In the genomic region with DNA sequence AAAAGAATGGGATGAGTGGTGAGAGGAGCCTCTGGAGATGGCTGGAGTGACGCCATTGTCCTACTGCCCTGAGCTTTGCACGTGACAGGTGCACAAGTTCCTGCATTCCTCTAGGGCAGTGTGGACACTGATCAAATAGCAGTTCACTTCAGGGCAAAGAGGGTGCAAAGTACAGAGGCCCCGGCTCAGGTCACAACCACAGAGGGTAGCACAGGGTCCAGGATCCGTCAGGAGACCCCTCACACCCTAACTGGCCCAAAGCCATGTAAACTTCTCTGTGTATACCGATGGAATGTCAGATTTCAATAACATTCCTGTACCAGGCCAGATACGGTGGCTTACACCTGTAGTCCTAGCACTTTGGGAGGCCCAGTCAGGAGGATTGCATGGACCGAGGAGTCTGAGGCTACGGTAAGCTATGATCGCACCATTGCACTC, we compare ENCODE assay signal across 1 cellular context.
A peak's percentile ranks its signal among the peaks of the same experiment; 100 is the strongest.
TF ChIP-seq lines count a peak whose summit lies in the region.

No MANE protein-coding gene starts in this region.

TF ChIP-seq in HepG2, 621 proteins besides CTCF, POLR2A, EP300 and RAD21 (continued from another document):
- TF ChIP-seq ZGPAT (CRISPR knock-in tag; IDR thresholded peaks at IDR 0.05), result peak; percentile 78
- TF ChIP-seq NR1H2 (CRISPR knock-in tag; IDR thresholded peaks at IDR 0.05; ENCODE audit: borderline replicate concordance, low read depth), result peak; percentile 94; the same call in 1 of the 2 replicates
- TF ChIP-seq TBX3 (IDR thresholded peaks at IDR 0.05; ENCODE audit: borderline replicate concordance), result peak; percentile 67; the same call in 1 of the 2 replicates
- peak; percentile 67; the same call in 1 of the 2 replicates for TF ChIP-seq SPEN (CRISPR knock-in tag; IDR thresholded peaks at IDR 0.05; ENCODE audit: low read depth)
- TF ChIP-seq ISL2 (CRISPR knock-in tag; IDR thresholded peaks at IDR 0.05), result peak; percentile 67; the same call in 1 of the 2 replicates
- peak; percentile 95 for TF ChIP-seq POGZ (CRISPR knock-in tag; IDR thresholded peaks at IDR 0.05)
- TF ChIP-seq, protein P1, sequence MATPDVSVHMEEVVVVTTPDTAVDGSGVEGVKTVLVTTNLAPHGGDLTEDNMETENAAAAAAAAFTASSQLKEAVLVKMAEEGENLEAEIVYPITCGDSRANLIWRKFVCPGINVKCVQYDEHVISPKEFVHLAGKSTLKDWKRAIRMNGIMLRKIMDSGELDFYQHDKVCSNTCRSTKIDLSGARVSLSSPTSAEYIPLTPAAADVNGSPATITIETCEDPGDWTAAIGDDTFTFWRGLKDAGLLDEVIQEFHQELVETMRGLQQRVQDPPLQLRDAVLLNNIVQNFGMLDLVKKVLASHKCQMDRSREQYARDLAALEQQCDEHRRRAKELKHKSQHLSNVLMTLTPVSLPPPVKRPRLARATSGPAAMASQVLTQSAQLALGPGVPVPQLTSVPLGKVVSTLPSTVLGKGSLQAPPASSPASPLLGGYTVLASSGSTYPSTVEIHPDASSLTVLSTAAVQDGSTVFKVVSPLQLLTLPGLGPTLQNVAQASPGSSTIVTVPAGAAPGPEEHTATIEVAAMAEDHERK (CRISPR knock-in tag; IDR thresholded peaks at IDR 0.05; ENCODE audit: low read depth), result no peak
- no peak for TF ChIP-seq LCORL (IDR thresholded peaks at IDR 0.05)
- peak; percentile 93 for TF ChIP-seq LCORL (CRISPR knock-in tag; IDR thresholded peaks at IDR 0.05)
- TF ChIP-seq CBX2 (IDR thresholded peaks at IDR 0.05; ENCODE audit: low read depth, low read length), result no peak
- TF ChIP-seq CBX2 (CRISPR knock-in tag; IDR thresholded peaks at IDR 0.05; ENCODE audit: low read depth), result no peak
- peak; percentile 26; the same call in 1 of the 2 replicates for TF ChIP-seq NFKB2 (CRISPR knock-in tag; IDR thresholded peaks at IDR 0.05; ENCODE audit: borderline replicate concordance)
- TF ChIP-seq NRL (CRISPR knock-in tag; IDR thresholded peaks at IDR 0.05; ENCODE audit: borderline replicate concordance), result no peak
- 0 out of 2 replicates have a peak, but pooled peaks have one; percentile 39 for TF ChIP-seq PATZ1 (CRISPR knock-in tag; IDR thresholded peaks at IDR 0.05)
- peak; percentile 30 for TF ChIP-seq ZBTB38 (CRISPR knock-in tag; IDR thresholded peaks at IDR 0.05)
- TF ChIP-seq SOX13 (IDR thresholded peaks at IDR 0.05), result peak; percentile 65; the same call in 1 of the 2 replicates
- TF ChIP-seq SOX13 (CRISPR knock-in tag; conservative IDR thresholded peaks at IDR 0.05 in 1 of 2, IDR thresholded peaks at IDR 0.05 in 1 of 2), result peak in 1 of 2 experiments; percentile 81; a peak in 2 of 4 replicates
- peak; percentile 62; the same call in 1 of the 2 replicates for TF ChIP-seq IRF9 (CRISPR knock-in tag; IDR thresholded peaks at IDR 0.05; ENCODE audit: borderline replicate concordance)
- TF ChIP-seq ZNF333 (CRISPR knock-in tag; IDR thresholded peaks at IDR 0.05; ENCODE audit: borderline replicate concordance), result no peak
- TF ChIP-seq RCOR2 (CRISPR knock-in tag; IDR thresholded peaks at IDR 0.05), result peak; percentile 52; the same call in 1 of the 2 replicates
- TF ChIP-seq, protein P2, sequence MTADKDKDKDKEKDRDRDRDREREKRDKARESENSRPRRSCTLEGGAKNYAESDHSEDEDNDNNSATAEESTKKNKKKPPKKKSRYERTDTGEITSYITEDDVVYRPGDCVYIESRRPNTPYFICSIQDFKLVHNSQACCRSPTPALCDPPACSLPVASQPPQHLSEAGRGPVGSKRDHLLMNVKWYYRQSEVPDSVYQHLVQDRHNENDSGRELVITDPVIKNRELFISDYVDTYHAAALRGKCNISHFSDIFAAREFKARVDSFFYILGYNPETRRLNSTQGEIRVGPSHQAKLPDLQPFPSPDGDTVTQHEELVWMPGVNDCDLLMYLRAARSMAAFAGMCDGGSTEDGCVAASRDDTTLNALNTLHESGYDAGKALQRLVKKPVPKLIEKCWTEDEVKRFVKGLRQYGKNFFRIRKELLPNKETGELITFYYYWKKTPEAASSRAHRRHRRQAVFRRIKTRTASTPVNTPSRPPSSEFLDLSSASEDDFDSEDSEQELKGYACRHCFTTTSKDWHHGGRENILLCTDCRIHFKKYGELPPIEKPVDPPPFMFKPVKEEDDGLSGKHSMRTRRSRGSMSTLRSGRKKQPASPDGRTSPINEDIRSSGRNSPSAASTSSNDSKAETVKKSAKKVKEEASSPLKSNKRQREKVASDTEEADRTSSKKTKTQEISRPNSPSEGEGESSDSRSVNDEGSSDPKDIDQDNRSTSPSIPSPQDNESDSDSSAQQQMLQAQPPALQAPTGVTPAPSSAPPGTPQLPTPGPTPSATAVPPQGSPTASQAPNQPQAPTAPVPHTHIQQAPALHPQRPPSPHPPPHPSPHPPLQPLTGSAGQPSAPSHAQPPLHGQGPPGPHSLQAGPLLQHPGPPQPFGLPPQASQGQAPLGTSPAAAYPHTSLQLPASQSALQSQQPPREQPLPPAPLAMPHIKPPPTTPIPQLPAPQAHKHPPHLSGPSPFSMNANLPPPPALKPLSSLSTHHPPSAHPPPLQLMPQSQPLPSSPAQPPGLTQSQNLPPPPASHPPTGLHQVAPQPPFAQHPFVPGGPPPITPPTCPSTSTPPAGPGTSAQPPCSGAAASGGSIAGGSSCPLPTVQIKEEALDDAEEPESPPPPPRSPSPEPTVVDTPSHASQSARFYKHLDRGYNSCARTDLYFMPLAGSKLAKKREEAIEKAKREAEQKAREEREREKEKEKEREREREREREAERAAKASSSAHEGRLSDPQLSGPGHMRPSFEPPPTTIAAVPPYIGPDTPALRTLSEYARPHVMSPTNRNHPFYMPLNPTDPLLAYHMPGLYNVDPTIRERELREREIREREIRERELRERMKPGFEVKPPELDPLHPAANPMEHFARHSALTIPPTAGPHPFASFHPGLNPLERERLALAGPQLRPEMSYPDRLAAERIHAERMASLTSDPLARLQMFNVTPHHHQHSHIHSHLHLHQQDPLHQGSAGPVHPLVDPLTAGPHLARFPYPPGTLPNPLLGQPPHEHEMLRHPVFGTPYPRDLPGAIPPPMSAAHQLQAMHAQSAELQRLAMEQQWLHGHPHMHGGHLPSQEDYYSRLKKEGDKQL (CRISPR knock-in tag; IDR thresholded peaks at IDR 0.05; ENCODE audit: low read depth), result 0 out of 2 replicates have a peak, but pooled peaks have one; percentile 36
